ENCODE assay signal across 17 cellular contexts in the genomic region with DNA sequence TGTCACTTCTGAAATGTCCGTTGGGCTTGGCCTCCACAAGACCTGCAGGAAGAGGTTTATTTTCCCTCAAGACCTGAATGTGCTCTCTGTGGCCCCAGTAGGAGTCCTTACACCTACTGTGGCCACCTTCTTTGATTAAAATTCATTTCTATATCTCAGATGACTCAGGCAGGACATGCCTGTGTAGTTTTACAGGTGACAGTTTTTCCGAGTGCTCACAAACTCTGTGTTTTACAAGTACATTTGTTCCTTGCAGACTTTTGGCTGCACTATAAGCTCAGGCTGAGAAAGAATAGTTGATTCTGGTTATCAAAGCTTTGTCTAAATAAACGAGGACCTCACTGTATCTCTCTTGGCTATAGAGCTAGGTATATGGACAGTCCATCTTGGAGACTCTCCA.
A peak's percentile ranks its signal among the peaks of the same experiment; 100 is the strongest.
DNase-seq lines count a peak whose midpoint lies in the region; ATAC-seq and TF ChIP-seq lines count a peak whose summit lies in the region.
"Had no signal": no experiment of that assay in that cellular context is flagged by ENCODE, and none has a peak within 500 bp of the region (broad histone marks: within the 10 kb centered on the region; RNA-seq: fewer than 3 reads in every experiment).

No MANE protein-coding gene starts in this region.

- DNase-seq in LNCaP clone FGC (ENCODE audit: low read depth) (peak; percentile 83), trophoblast cell (no peak)
- no peak for DNase-seq in activated effector memory CD4-positive, alpha-beta T cell treated with Interleukin-2 at 50 U/mL for 16 hours
- DNase-seq: AML-193; Caco-2; Calu3; CD4-positive, alpha-beta T cell; CD8-positive, alpha-beta T cell; DMS79 treated with DMSO at 0.1 percent for 48 hours; GF-D8 had no signal

- H4K8ac ChIP-seq in trophoblast cell (ENCODE audit: low read depth, low read length), result no peak overlapping the region

- H3K4ac ChIP-seq in trophoblast cell (ENCODE audit: low read depth, low read length), result no peak overlapping the region

- no peak overlapping the region for H2BK12ac ChIP-seq in trophoblast cell (ENCODE audit: low read length)

- H3K4me2 ChIP-seq in trophoblast cell (ENCODE audit: low read length), result no peak overlapping the region
- H3K4me2 ChIP-seq: A549 had no signal

- no peak overlapping the region for H3K14ac ChIP-seq in trophoblast cell (ENCODE audit: low read length)

- no peak overlapping the region for H2AFZ ChIP-seq in trophoblast cell (ENCODE audit: insufficient read depth, low read length, poor library complexity)

- no peak overlapping the region for H3K4me3 ChIP-seq in LNCaP clone FGC (ENCODE audit: low read depth, low read length)
- H3K4me3 ChIP-seq in rectal smooth muscle tissue (ENCODE audit: low read length), result no peak overlapping the region
- H3K4me3 ChIP-seq in trophoblast cell (ENCODE audit: low read depth, low read length), result no peak overlapping the region
- H3K4me3 ChIP-seq: A549; BLaER1 treated with 17β-estradiol and CSF1 and Interleukin-3, amounts not matched to agents 10 nM and 100 nM had no signal

- H2BK5ac ChIP-seq in trophoblast cell (ENCODE audit: low read depth, low read length, poor library complexity), result no peak overlapping the region

- H3K9ac ChIP-seq in rectal smooth muscle tissue (ENCODE audit: low read length), result no peak overlapping the region
- no peak overlapping the region for H3K9ac ChIP-seq in trophoblast cell (ENCODE audit: low read length)
- H3K9ac ChIP-seq: BLaER1 treated with 17β-estradiol and CSF1 and Interleukin-3, amounts not matched to agents 10 nM and 100 nM had no signal

- no peak overlapping the region for H3K18ac ChIP-seq in trophoblast cell (ENCODE audit: low read length)

- no peak overlapping the region for H3K23ac ChIP-seq in trophoblast cell (ENCODE audit: low read length)

- H4K12ac ChIP-seq in trophoblast cell (ENCODE audit: low read depth, low read length), result no peak overlapping the region

- H3K36me3 ChIP-seq in rectal smooth muscle tissue (ENCODE audit: control insufficient read depth, insufficient read depth, low read length), result no peaks in the 10 kb centered on the region
- H3K36me3 ChIP-seq in trophoblast cell (ENCODE audit: control insufficient read depth in 1 of 2, insufficient read depth in 2 of 2, low read length in 2 of 2), result no peaks in the 10 kb centered on the region
- H3K36me3 ChIP-seq: BLaER1 treated with 17β-estradiol and CSF1 and Interleukin-3, amounts not matched to agents 10 nM and 100 nM had no signal

- no CpG with 5 or more reads among the region's 3 CpGs for WGBS in trophoblast cell (ENCODE audit: extremely low coverage, insufficient coverage, insufficient read length)

- TF ChIP-seq CTCF in LNCaP clone FGC (IDR thresholded peaks at IDR 0.05; ENCODE audit: control insufficient read depth, extremely low read depth, insufficient read depth), result no peak
- no peak for TF ChIP-seq CTCF in VCaP (conservative IDR thresholded peaks at IDR 0.05)

- H3K79me1 ChIP-seq in trophoblast cell (ENCODE audit: low read length), result no peaks in the 10 kb centered on the region

- H3K27me3 ChIP-seq in rectal smooth muscle tissue (ENCODE audit: control insufficient read depth, insufficient read depth, low read length), result no peaks in the 10 kb centered on the region
- H3K27me3 ChIP-seq in trophoblast cell (ENCODE audit: insufficient read depth, low read length), result no peaks in the 10 kb centered on the region
- H3K27me3 ChIP-seq: BLaER1 treated with 17β-estradiol and CSF1 and Interleukin-3, amounts not matched to agents 10 nM and 100 nM had no signal

- H3K79me2 ChIP-seq in trophoblast cell (ENCODE audit: control insufficient read depth, insufficient read depth, low read length, poor library complexity), result no peaks in the 10 kb centered on the region

- H3K9me3 ChIP-seq in trophoblast cell (ENCODE audit: insufficient read depth, low read depth, low read length), result no peaks in the 10 kb centered on the region
- H3K9me3 ChIP-seq: Caco-2 had no signal

- no peak overlapping the region for H4K91ac ChIP-seq in trophoblast cell (ENCODE audit: low read depth, low read length)

- no peak overlapping the region for H2BK120ac ChIP-seq in trophoblast cell (ENCODE audit: insufficient read depth, low read length, poor library complexity)

- no peak overlapping the region for H2AK5ac ChIP-seq in trophoblast cell (ENCODE audit: low read length)

- H3K4me1 ChIP-seq in rectal smooth muscle tissue (ENCODE audit: control insufficient read depth, insufficient read depth, low read length) (no peaks in the 10 kb centered on the region), trophoblast cell (ENCODE audit: control insufficient read depth in 1 of 2, insufficient read depth in 2 of 2, low read length in 2 of 2) (no peaks in the 10 kb centered on the region)
- H3K4me1 ChIP-seq: Caco-2 had no signal

- ATAC-seq in GM19351 (IDR thresholded peaks at IDR 0.05; ENCODE audit: unreplicated experiment), result no peak
- ATAC-seq: A549; CD8-positive, alpha-beta T cell had no signal

- H3K27ac ChIP-seq in VCaP (peak overlapping the region; percentile 16; the same call in 1 of the 2 replicates), rectal smooth muscle tissue (ENCODE audit: low read depth, low read length) (peak overlapping the region; percentile 74), trophoblast cell (ENCODE audit: low read depth, low read length) (no peak overlapping the region)
- H3K27ac ChIP-seq: 22Rv1; A549; BLaER1 treated with 17β-estradiol and CSF1 and Interleukin-3, amounts not matched to agents 10 nM and 100 nM; C4-2B had no signal
